ENCODE assay signal across 1 cellular context in the genomic region with DNA sequence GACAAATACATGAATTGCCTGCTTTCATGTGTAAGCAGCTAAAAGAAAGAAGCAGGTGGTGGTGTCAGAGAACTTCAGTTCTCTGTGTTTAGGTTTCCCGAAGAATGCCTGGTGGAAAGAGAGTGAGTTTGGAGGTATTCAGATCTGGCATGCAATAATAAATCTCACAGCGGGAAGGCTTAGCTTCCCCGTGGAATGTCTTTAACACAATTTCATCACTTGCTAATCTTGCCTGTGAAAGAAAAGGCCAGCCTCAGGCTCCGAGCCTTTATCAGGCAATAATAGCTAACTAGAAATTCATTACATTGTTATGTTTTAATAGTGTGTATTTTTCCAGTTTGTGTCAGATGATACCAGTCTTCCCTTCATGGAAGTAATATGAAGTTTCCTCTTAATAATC.
TF ChIP-seq lines count a peak whose summit lies in the region.

No MANE protein-coding gene starts in this region.

TF ChIP-seq in SK-N-SH, 30 proteins besides CTCF, POLR2A, EP300 and RAD21 (continued from another document):
- TF ChIP-seq, protein P1, sequence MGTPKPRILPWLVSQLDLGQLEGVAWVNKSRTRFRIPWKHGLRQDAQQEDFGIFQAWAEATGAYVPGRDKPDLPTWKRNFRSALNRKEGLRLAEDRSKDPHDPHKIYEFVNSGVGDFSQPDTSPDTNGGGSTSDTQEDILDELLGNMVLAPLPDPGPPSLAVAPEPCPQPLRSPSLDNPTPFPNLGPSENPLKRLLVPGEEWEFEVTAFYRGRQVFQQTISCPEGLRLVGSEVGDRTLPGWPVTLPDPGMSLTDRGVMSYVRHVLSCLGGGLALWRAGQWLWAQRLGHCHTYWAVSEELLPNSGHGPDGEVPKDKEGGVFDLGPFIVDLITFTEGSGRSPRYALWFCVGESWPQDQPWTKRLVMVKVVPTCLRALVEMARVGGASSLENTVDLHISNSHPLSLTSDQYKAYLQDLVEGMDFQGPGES (IDR thresholded peaks at IDR 0.05; ENCODE audit: low read depth, low read length), result no peak
- no peak for TF ChIP-seq YY1 (IDR thresholded peaks at IDR 0.05; ENCODE audit: low read depth)
